In the genomic region with DNA sequence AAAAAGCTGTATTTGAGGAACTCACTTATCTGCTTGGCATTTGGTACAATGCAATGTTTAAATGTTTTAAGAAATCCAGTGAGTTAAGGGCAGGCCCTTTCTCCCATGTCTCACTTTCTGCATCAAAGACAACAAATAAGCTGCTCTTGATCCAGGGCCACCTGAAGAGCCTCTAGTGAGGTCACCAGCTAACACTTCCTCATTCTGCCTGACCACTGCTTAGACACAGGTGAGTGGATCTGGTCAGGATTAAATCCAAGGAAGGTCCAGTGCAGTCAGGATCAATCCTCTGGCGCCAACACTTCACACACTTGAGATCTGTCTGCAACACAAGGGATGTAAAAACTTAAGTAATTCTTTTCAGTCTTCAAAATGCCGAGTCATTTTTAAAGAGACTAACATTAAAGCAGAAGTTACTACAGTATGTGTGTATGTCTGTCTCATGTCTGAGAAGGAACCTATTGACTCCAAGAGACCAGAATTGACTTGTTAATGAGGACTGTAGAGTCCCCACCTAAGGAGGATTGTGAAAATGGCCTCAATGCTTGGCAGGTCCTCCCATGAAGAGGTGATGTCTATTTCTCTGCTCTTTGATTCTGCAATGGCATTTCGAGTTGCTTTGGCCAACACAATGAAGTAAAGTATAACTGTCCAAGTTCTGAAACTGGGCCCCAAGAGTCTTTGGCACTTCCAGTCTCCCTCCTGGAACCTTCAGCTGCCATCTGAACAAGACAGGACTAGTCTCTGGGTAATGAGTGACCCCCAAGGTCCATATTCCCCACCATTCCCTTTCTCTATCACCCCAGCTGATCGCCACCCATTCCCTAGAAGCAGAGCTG, we compare ENCODE assay signal across 11 cellular contexts. TPM values are rescaled to one million over a fixed set of nuclear protein-coding genes. Genes with fewer than 3 reads are reported as not detected.
A peak's percentile ranks its signal among the peaks of the same experiment; 100 is the strongest.
DNase-seq lines count a peak whose midpoint lies in the region; ATAC-seq, FAIRE-seq and TF ChIP-seq lines count a peak whose summit lies in the region.
"Had no signal": no experiment of that assay in that cellular context is flagged by ENCODE, and none has a peak within 500 bp of the region (broad histone marks: within the 10 kb centered on the region; RNA-seq: fewer than 3 reads in every experiment).

No MANE protein-coding gene starts in this region.

- SMC1A ChIA-PET in GM12878 (lab: Charles Lee; ENCODE audit: uncharacterized antibody, unreplicated experiment), result interaction anchor here (0.8 to 3.1 kb wide), 12 partner anchors 8 to 43 kb away, joined by 3 to 18 read pairs (median 4); a partner anchor contains a TSS

- intact Hi-C loops in GM12878 (cut with micrococcal nuclease; ENCODE audit: unreplicated experiment), result no loop called here

- H3K9me3 ChIP-seq in GM12878 (replicated peaks; ENCODE audit: control insufficient read depth, insufficient read depth, low read length), result no peaks in the 10 kb centered on the region
- no peaks in the 10 kb centered on the region for H3K9me3 ChIP-seq in smooth muscle cell (replicated peaks; ENCODE audit: low read depth)
- H3K9me3 ChIP-seq in HAP-1, result no peaks in the 10 kb centered on the region

- H3K4me1 ChIP-seq in GM12878 (ENCODE audit: control insufficient read depth, insufficient read depth, low read length) (peaks cover 33% of the 10 kb centered on the region), smooth muscle cell (ENCODE audit: low read depth) (peaks cover 28% of the 10 kb centered on the region), HAP-1 (peaks cover 9% of the 10 kb centered on the region)

- no TSS peak for BruUV-seq in GM12878 (replicated peaks; lab: Mats Ljungman, UMichigan)

- TF ChIP-seq EP300 in GM12878 (IDR thresholded peaks at IDR 0.05; ENCODE audit: borderline replicate concordance in 1 of 2, control insufficient read depth in 1 of 2, low read depth in 2 of 2, low read length in 2 of 2), result no peak

- TF ChIP-seq RAD21 in GM12878 (IDR thresholded peaks at IDR 0.05; ENCODE audit: insufficient read depth, low read depth, low read length), result no peak

- no peaks in the 10 kb centered on the region for H3K27me3 Mint-ChIP-seq in activated T-helper 17 cell treated with anti-CD3 and anti-CD28 coated beads, Interleukin-2, amount 50 U/mL, for 72 hours
- no peaks in the 10 kb centered on the region for H3K27me3 Mint-ChIP-seq in activated naive CD4-positive, alpha-beta T cell treated with anti-CD3 and anti-CD28 coated beads, Interleukin-2, amount 10 ng/mL, durations not matched to agents 7 days and 5 days

- no peaks in the 10 kb centered on the region for H3K27me3 ChIP-seq in GM12878 (replicated peaks in 1 of 2; ENCODE audit: control insufficient read depth in 2 of 2, insufficient read depth in 2 of 2, low read length in 1 of 2)
- H3K27me3 ChIP-seq in smooth muscle cell (ENCODE audit: low read depth), result no peaks in the 10 kb centered on the region
- no peaks in the 10 kb centered on the region for H3K27me3 ChIP-seq in HAP-1 (ENCODE audit: low read depth)

- FAIRE-seq in GM12878 (lab: Jason Lieb, UNC), result peak; percentile 71

- CTCF ChIA-PET in GM12878 (lab: Yijun Ruan, JAX), result interaction anchor here (0.7 to 1.7 kb wide), 5 partner anchors 12 to 54 kb away, joined by 3 to 5 read pairs (median 3); a partner anchor contains a TSS
- CTCF ChIA-PET in activated naive CD4-positive, alpha-beta T cell treated with anti-CD3 and anti-CD28 coated beads, Interleukin-2, amount 10 ng/mL, durations not matched to agents 7 days and 5 days (lab: Charles Lee), result interaction anchor here (0.9 kb wide), 1 partner anchor 35 kb away, joined by 3 read pairs; no protein-coding TSS in a partner anchor

- no peak for TF ChIP-seq POLR2A in GM12878 (IDR thresholded peaks at IDR 0.05; ENCODE audit: low read depth, low read length)

- peak; percentile 30 for ATAC-seq in GM18870 (IDR thresholded peaks at IDR 0.05; ENCODE audit: unreplicated experiment)
- peak; percentile 54 for ATAC-seq in HG02885 (IDR thresholded peaks at IDR 0.05; ENCODE audit: poor library complexity, unreplicated experiment)
- peak; percentile 72 for ATAC-seq in GM12878
- no peak for ATAC-seq in activated T-helper 17 cell treated with anti-CD3 and anti-CD28 coated beads, Interleukin-2, amount 50 U/mL, for 72 hours (replicated peaks)

- no peak overlapping the region; the same call in 1 of the 2 replicates for H3K9ac ChIP-seq in GM12878 (ENCODE audit: control insufficient read depth, insufficient read depth, low read length)
- H3K9ac ChIP-seq in smooth muscle cell (ENCODE audit: low read depth), result no peak overlapping the region

- RAD21 ChIA-PET in GM12878 (lab: Charles Lee; ENCODE audit: unreplicated experiment), result interaction anchor here (1.0 to 2.7 kb wide), 10 partner anchors 17 to 303 kb away, joined by 3 to 13 read pairs (median 4); a partner anchor contains a TSS

- TF ChIP-seq CTCF in GM12878 (IDR thresholded peaks at IDR 0.05 in 2 of 3, conservative IDR thresholded peaks at IDR 0.05 in 1 of 3; ENCODE audit: control insufficient read depth in 2 of 3, extremely low read depth in 1 of 3, insufficient read depth in 1 of 3, low read depth in 3 of 3, low read length in 3 of 3) (no peak), smooth muscle cell (IDR thresholded peaks at IDR 0.05; ENCODE audit: borderline replicate concordance, insufficient read depth, poor library complexity, severe bottlenecking) (no peak)

- no peak overlapping the region for H2AFZ ChIP-seq in GM12878 (ENCODE audit: control insufficient read depth, low read depth, low read length)
- no peak overlapping the region for H2AFZ ChIP-seq in smooth muscle cell (ENCODE audit: low read depth)

- H4K20me1 ChIP-seq in GM12878 (ENCODE audit: control insufficient read depth, insufficient read depth) (no peaks in the 10 kb centered on the region), smooth muscle cell (ENCODE audit: low read depth) (peaks cover 93% of the 10 kb centered on the region)

- H3K27ac ChIP-seq in GM12878 (ENCODE audit: control insufficient read depth, insufficient read depth), result peak overlapping the region; percentile 56
- H3K27ac ChIP-seq in smooth muscle cell (ENCODE audit: low read depth), result peak overlapping the region; percentile 97
- H3K27ac ChIP-seq: epithelial cell of prostate had no signal

- in situ Hi-C loops in GM12878 (cut with MboI), result no loop called here
- in situ Hi-C loops in HAP-1 (cut with MboI; ENCODE audit: low sequenced_read_pairs), result no loop called here

- POLR2A ChIA-PET in GM12878 (lab: Charles Lee), result interaction anchor here (1.9 kb wide), 1 partner anchor 28 kb away, joined by 5 read pairs; no protein-coding TSS in a partner anchor

- H3K4me3 ChIP-seq in GM12878 (no peak overlapping the region), smooth muscle cell (no peak overlapping the region), HAP-1 (no peak overlapping the region)

- no peak overlapping the region for H3K27ac Mint-ChIP-seq in activated T-helper 17 cell treated with anti-CD3 and anti-CD28 coated beads, Interleukin-2, amount 50 U/mL, for 72 hours
- H3K27ac Mint-ChIP-seq in activated naive CD4-positive, alpha-beta T cell treated with anti-CD3 and anti-CD28 coated beads, Interleukin-2, amount 10 ng/mL, durations not matched to agents 7 days and 5 days, result no peak overlapping the region

- no peaks in the 10 kb centered on the region for H3K9me3 Mint-ChIP-seq in activated T-helper 17 cell treated with anti-CD3 and anti-CD28 coated beads, Interleukin-2, amount 50 U/mL, for 72 hours
- H3K9me3 Mint-ChIP-seq in activated naive CD4-positive, alpha-beta T cell treated with anti-CD3 and anti-CD28 coated beads, Interleukin-2, amount 10 ng/mL, durations not matched to agents 7 days and 5 days, result no peaks in the 10 kb centered on the region

- H3F3A ChIP-seq in smooth muscle cell (ENCODE audit: low read depth), result peaks cover 21% of the 10 kb centered on the region

- peaks cover 24% of the 10 kb centered on the region for H3K4me1 Mint-ChIP-seq in activated T-helper 17 cell treated with anti-CD3 and anti-CD28 coated beads, Interleukin-2, amount 50 U/mL, for 72 hours
- H3K4me1 Mint-ChIP-seq in activated naive CD4-positive, alpha-beta T cell treated with anti-CD3 and anti-CD28 coated beads, Interleukin-2, amount 10 ng/mL, durations not matched to agents 7 days and 5 days, result no peaks in the 10 kb centered on the region

- H3K79me2 ChIP-seq in GM12878 (ENCODE audit: control insufficient read depth, insufficient read depth, low read length) (peaks cover 83% of the 10 kb centered on the region), smooth muscle cell (ENCODE audit: low read depth) (peaks cover 90% of the 10 kb centered on the region)

- H3K36me3 ChIP-seq in GM12878 (ENCODE audit: control insufficient read depth in 2 of 2, insufficient read depth in 2 of 2, low read length in 1 of 2), result peaks cover 0 to 33% of the 10 kb centered on the region in 2 experiments; a peak in 3 of 4 replicates
- H3K36me3 ChIP-seq in smooth muscle cell (ENCODE audit: low read depth), result no peaks in the 10 kb centered on the region
- H3K36me3 ChIP-seq in HAP-1 (replicated peaks), result no peaks in the 10 kb centered on the region

- peaks cover 23% of the 10 kb centered on the region for H3K36me3 Mint-ChIP-seq in activated T-helper 17 cell treated with anti-CD3 and anti-CD28 coated beads, Interleukin-2, amount 50 U/mL, for 72 hours (ENCODE audit: low read depth)
- peaks cover 10% of the 10 kb centered on the region for H3K36me3 Mint-ChIP-seq in activated naive CD4-positive, alpha-beta T cell treated with anti-CD3 and anti-CD28 coated beads, Interleukin-2, amount 10 ng/mL, durations not matched to agents 7 days and 5 days

- H3K4me2 ChIP-seq in GM12878 (ENCODE audit: control insufficient read depth, insufficient read depth) (peak overlapping the region; percentile 1; the same call in 1 of the 2 replicates), smooth muscle cell (no peak overlapping the region)

- no peak overlapping the region for H3K4me3 Mint-ChIP-seq in activated T-helper 17 cell treated with anti-CD3 and anti-CD28 coated beads, Interleukin-2, amount 50 U/mL, for 72 hours
- no peak overlapping the region for H3K4me3 Mint-ChIP-seq in activated naive CD4-positive, alpha-beta T cell treated with anti-CD3 and anti-CD28 coated beads, Interleukin-2, amount 10 ng/mL, durations not matched to agents 7 days and 5 days

- DNase-seq in GM12878 (ENCODE audit: low read depth, low spot score), result no peak
- no peak for DNase-seq in smooth muscle cell (lab: John Stamatoyannopoulos, UW; ENCODE audit: unreplicated experiment)
- no peak for DNase-seq in mucosa of gallbladder (ENCODE audit: low spot score)
- no peak for DNase-seq in HAP-1 (ENCODE audit: low spot score in 2 of 2)
- no peak for DNase-seq in activated naive CD4-positive, alpha-beta T cell treated with anti-CD3 and anti-CD28 coated beads, Interleukin-2, amount 10 ng/mL, durations not matched to agents 7 days and 5 days
- DNase-seq: NCI-H1436, T-helper 2 cell had no signal

- WGBS in GM12878 (ENCODE audit: insufficient coverage, insufficient replicate concordance, low lambda C conversion rate, missing lambda C conversion rate), result 62% methylated on average over 4 of the region's 4 CpGs
- WGBS in smooth muscle cell (ENCODE audit: low lambda C conversion rate), result 85% methylated on average over 4 of the region's 4 CpGs

RNA-seq across cellular contexts. Expression of a gene that starts 43.1 kb away (rescaled TPM):
- 131 and 139 TPM in 2 replicates for total RNA-seq in GM12878 (2013; cell fraction: nucleolus; rRNA removed)
- 13.3 and 16.7 TPM in 2 replicates for total RNA-seq in GM12878 (2014; rRNA removed)
- 17.9 and 18.0 TPM in 2 replicates for total RNA-seq in GM12878 (2014; rRNA removed; fragmentation: Illumina TruSeq; extraction: Trizol)
- total RNA-seq in GM12878 (2021), result 65.2 and 67.1 TPM in 2 replicates
- 21.3 TPM for polyA plus RNA-seq in GM12878 (2011; ENCODE audit: low read depth)
- 21.5 and 34.9 TPM in 2 replicates for polyA plus RNA-seq in GM12878 (2011; rRNA removed)
- 25.6 and 30.7 TPM in 2 replicates for polyA plus RNA-seq in GM12878 (2011; cell fraction: cytosol; rRNA removed)
- 27.1 and 30.9 TPM in 2 replicates for polyA plus RNA-seq in GM12878 (2011; cell fraction: nucleus; rRNA removed)
- 26.7 and 29.0 TPM in 2 replicates for polyA plus RNA-seq in GM12878 (2012)
- polyA plus RNA-seq in GM12878 (2014; fragmentation: Illumina TruSeq; extraction: Trizol), result 34.5 and 38.4 TPM in 2 replicates
- polyA plus RNA-seq in GM12878 (2014; fragmentation: Nextera tagmentation; extraction: Ambion mirVana), result 1 to 10 TPM; 6.4 to 8.1 TPM
- 21.8 and 29.4 TPM in 2 replicates for polyA plus RNA-seq in GM12878 (2014; rRNA removed)
- 10 to 100 TPM; 30.5 to 37.1 TPM for polyA plus RNA-seq in GM12878 (2016; fragmentation: Nextera tagmentation; extraction: Ambion mirVana)
- polyA minus RNA-seq in GM12878 (2011; rRNA and poly(A)+ RNA removed), result 43.1 and 49.2 TPM in 2 replicates
- polyA minus RNA-seq in GM12878 (2011; cell fraction: cytosol; rRNA and poly(A)+ RNA removed), result 20.9 and 21.9 TPM in 2 replicates
- 34.6 and 56.4 TPM in 2 replicates for polyA minus RNA-seq in GM12878 (2011; cell fraction: nucleus; rRNA and poly(A)+ RNA removed)
- 46.4 and 69.1 TPM in 2 replicates for total RNA-seq in smooth muscle cell
- polyA plus RNA-seq in smooth muscle cell, result 27.4 and 37.6 TPM in 2 replicates
- 80.3 TPM for total RNA-seq in mucosa of gallbladder
- total RNA-seq in activated T-helper 17 cell treated with anti-CD3 and anti-CD28 coated beads, Interleukin-2, amount 50 U/mL, for 72 hours, result 10 to 100 TPM; 26.0 to 38.4 TPM
